8 cellular contexts compared by ENCODE assay signal in the genomic region with DNA sequence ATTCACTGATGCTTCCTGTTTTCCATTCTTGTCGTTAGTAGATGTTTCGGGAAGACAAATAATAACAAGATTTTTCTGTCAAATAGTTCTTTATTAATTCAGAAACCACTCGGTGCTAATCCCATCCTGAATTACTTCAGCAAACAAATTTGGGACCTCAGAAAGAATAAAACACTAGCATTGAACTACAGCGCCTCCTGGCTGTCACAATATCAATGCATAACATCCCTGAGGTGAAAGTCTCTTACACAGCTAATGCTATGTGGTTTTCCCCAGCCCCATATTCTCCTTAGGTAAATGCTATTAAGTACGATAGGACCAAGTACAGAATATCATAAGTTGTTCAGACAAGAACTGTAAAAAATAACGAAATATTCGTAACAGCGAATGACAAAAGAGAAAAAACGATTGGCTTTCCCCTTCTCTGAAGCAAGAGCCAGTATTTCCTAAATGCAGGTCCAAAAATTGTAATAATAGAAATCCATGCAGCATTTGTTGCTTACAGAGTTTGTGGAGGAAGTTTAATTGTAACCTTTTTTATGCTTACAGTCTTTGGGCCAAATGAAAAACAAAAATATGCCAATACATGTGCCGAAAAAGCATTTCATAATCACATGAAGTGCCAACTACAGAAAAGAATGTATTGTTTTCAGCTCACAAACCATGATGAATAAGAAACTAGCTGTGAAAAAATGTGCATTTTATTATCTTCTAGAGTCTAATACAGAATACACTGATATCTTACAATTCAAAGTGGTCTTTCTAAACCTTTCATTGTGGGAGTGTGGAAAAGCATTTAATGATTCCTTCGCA. TPM values are rescaled to one million over a fixed set of nuclear protein-coding genes. Genes with fewer than 3 reads are reported as not detected.
DNase-seq lines count a peak whose midpoint lies in the region; ATAC-seq and TF ChIP-seq lines count a peak whose summit lies in the region.

No MANE protein-coding gene starts in this region.

- intact Hi-C loops in CD14-positive monocyte (cut with micrococcal nuclease) = loop anchor here in 1 of 2 donors (10.0 kb wide), 2 partner anchors 302 to 372 kb away; no protein-coding TSS in a partner anchor

- H3K4me3 Mint-ChIP-seq in CD14-positive monocyte (no peak overlapping the region), osteocyte (ENCODE audit: unreplicated experiment) (no peak overlapping the region), type B pancreatic cell (no peak overlapping the region)

- no peaks in the 10 kb centered on the region for H3K27me3 ChIP-seq in NT2/D1 (ENCODE audit: insufficient read depth, insufficient read length)

- no peaks in the 10 kb centered on the region for H3K36me3 ChIP-seq in NT2/D1 (ENCODE audit: insufficient read depth, insufficient read length, low read length)

- H3K9me3 ChIP-seq in NT2/D1 (ENCODE audit: insufficient read depth, low read length) = no peaks in the 10 kb centered on the region

- no peaks in the 10 kb centered on the region for H3K36me3 Mint-ChIP-seq in CD14-positive monocyte
- no peaks in the 10 kb centered on the region for H3K36me3 Mint-ChIP-seq in osteocyte (ENCODE audit: unreplicated experiment)
- H3K36me3 Mint-ChIP-seq in type B pancreatic cell = no peaks in the 10 kb centered on the region

- H3K4me3 ChIP-seq in NT2/D1 (ENCODE audit: insufficient read length, low read depth) = no peak overlapping the region
- no peak overlapping the region for H3K4me3 ChIP-seq in fibroblast of mammary gland (ENCODE audit: control insufficient read depth, low read depth, low read length)

- H3K9me3 Mint-ChIP-seq in CD14-positive monocyte (no peaks in the 10 kb centered on the region), osteocyte (ENCODE audit: unreplicated experiment) (no peaks in the 10 kb centered on the region), type B pancreatic cell (no peaks in the 10 kb centered on the region)

- H3K4me1 Mint-ChIP-seq in CD14-positive monocyte (no peaks in the 10 kb centered on the region), osteocyte (ENCODE audit: unreplicated experiment) (peaks cover 27% of the 10 kb centered on the region), type B pancreatic cell (ENCODE audit: unreplicated experiment) (peaks cover 17% of the 10 kb centered on the region)

- no peak overlapping the region for H3K9ac ChIP-seq in NT2/D1 (ENCODE audit: insufficient read length, low read depth)

- no peak overlapping the region for H3K27ac Mint-ChIP-seq in CD14-positive monocyte
- H3K27ac Mint-ChIP-seq in osteocyte (ENCODE audit: unreplicated experiment) = no peak overlapping the region
- H3K27ac Mint-ChIP-seq in type B pancreatic cell = no peak overlapping the region

- TF ChIP-seq CTCF in CD14-positive monocyte (IDR thresholded peaks at IDR 0.05) (peak; percentile 70), fibroblast of mammary gland (conservative IDR thresholded peaks at IDR 0.05; ENCODE audit: control insufficient read depth, insufficient read depth, low read depth, low read length) (peak; percentile 91), osteocyte (IDR thresholded peaks at IDR 0.05) (peak; percentile 78), type B pancreatic cell (conservative IDR thresholded peaks at IDR 0.05) (peak; percentile 75)

- no peaks in the 10 kb centered on the region for H3K4me1 ChIP-seq in NT2/D1 (ENCODE audit: insufficient read depth, insufficient read length)

- H3K27me3 Mint-ChIP-seq in CD14-positive monocyte (ENCODE audit: low read depth in 3 of 3) (peaks cover 0 to 5% (median 4%) of the 10 kb centered on the region in 3 donors), osteocyte (ENCODE audit: unreplicated experiment) (no peaks in the 10 kb centered on the region), type B pancreatic cell (no peaks in the 10 kb centered on the region)

- DNase-seq in CD14-positive monocyte (ENCODE audit: low spot score) (no peak), NT2/D1 (ENCODE audit: low read depth, low spot score) (peak; percentile 59), fibroblast of mammary gland (ENCODE audit: low read depth) (peak; percentile 83), osteocyte (ENCODE audit: extremely low spot score, unreplicated experiment) (no peak), type B pancreatic cell (ENCODE audit: extremely low spot score, unreplicated experiment) (no peak)
- DNase-seq in activated CD8-positive, alpha-beta memory T cell treated with anti-CD3 and anti-CD28 coated beads, Interleukin-2, amount 50 U/mL, for 24 hours (ENCODE audit: extremely low read depth) = peak; percentile 12

- peak; percentile 49 for ATAC-seq in GM21447 (IDR thresholded peaks at IDR 0.05; ENCODE audit: unreplicated experiment)
- no peak for ATAC-seq in HG03175 (IDR thresholded peaks at IDR 0.05; ENCODE audit: unreplicated experiment)

RNA-seq across cellular contexts. Expression of gene MYPN, which starts 47.3 kb away (rescaled TPM):
- polyA plus RNA-seq in CD14-positive monocyte = not detected
- total RNA-seq in osteocyte = 1.0 and 1.8 TPM in 2 replicates
- total RNA-seq in type B pancreatic cell (ENCODE audit: low replicate concordance) = 0.14 TPM in 1 of 2 replicates, not detected in the other

Comparison
In these comparisons a context has a peak if more than half of its experiments do, and no peak if none do; other contexts are left out.
1. DNase-seq: peak in NT2/D1 (single experiment), activated CD8-positive, alpha-beta memory T cell treated with anti-CD3 and anti-CD28 coated beads, Interleukin-2, amount 50 U/mL, for 24 hours (single experiment) and fibroblast of mammary gland (single experiment); none in CD14-positive monocyte (single experiment), osteocyte (single experiment) and type B pancreatic cell (single experiment).
2. Peak in every context shown above with its lines, with median percentiles within 50 percentile points of each other: CTCF ChIP-seq.